ENCODE assay signal across 22 cellular contexts in the genomic region with DNA sequence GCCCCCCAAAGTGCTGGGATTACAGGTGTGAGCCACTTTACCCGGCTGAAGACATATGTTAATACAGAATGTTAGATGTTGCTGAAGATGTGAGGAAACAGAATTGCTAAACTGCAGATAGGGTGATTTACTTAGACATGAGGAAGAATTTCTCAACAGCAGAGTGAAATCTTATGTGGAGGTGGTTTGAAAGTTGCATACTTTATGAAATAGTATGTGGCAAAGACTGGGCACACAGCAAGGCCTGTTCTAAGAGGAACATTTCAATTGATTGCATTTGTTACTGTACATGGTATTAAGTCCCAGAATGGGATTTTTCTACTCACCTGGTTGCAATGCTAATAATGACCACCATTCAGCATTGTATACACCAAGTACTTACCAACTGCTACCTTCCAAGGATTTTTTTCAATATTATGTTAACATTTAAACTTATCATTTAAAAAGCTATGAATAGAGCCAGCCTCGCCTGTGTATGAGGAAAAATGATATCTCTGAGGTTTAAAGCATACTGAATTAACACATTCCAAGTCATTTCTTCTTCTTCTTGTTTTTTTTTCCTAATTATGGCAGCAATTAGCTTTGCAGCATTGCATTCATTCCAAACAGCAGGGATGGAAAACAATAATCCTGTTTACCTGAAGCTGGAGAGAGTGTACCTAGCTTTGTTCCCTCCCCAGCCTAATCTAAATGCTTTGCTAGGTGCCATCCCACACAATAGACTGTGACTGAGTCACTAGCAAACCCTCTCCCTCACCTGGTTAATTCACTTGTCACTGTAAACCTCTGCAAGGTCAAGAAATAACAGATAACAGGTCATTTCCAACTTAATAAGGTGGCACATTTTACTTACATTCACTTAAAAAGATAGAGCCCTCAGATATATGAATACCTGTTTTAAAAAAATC. TPM values are rescaled to one million over a fixed set of nuclear protein-coding genes. Genes with fewer than 3 reads are reported as not detected.
A peak's percentile ranks its signal among the peaks of the same experiment; 100 is the strongest.
DNase-seq lines count a peak whose midpoint lies in the region; ATAC-seq and TF ChIP-seq lines count a peak whose summit lies in the region.
"Had no signal": no experiment of that assay in that cellular context is flagged by ENCODE, and none has a peak within 500 bp of the region (broad histone marks: within the 10 kb centered on the region; RNA-seq: fewer than 3 reads in every experiment).

No MANE protein-coding gene starts in this region.

- H3K9me3 ChIP-seq in naive thymus-derived CD4-positive, alpha-beta T cell (ENCODE audit: control insufficient read depth in 2 of 3, low read length in 3 of 3): no peaks in the 10 kb centered on the region
- H3K9me3 ChIP-seq: breast epithelium, esophagus squamous epithelium, prostate gland, SK-N-SH, thyroid gland had no signal

- H3K9me3 Mint-ChIP-seq in GM23338: no peaks in the 10 kb centered on the region
- no peaks in the 10 kb centered on the region for H3K9me3 Mint-ChIP-seq in naive thymus-derived CD4-positive, alpha-beta T cell
- H3K9me3 Mint-ChIP-seq: activated naive CD8-positive, alpha-beta T cell treated with anti-CD3 and anti-CD28 coated beads for 36 hours; activated T-cell treated with anti-CD3 and anti-CD28 coated beads, Interleukin-2, amount 50 U/mL, for 4 hours; nephron had no signal

- ATAC-seq in GM23338 (peak; percentile 79), esophagus mucosa (no peak)
- ATAC-seq in naive thymus-derived CD4-positive, alpha-beta T cell: peak; percentile 31
- ATAC-seq: activated T-cell treated with anti-CD3 and anti-CD28 coated beads, Interleukin-2, amount 50 U/mL, for 4 hours; Panc1 had no signal

- POLR2A ChIA-PET in naive thymus-derived CD4-positive, alpha-beta T cell (lab: Charles Lee): no interaction called here

- no peaks in the 10 kb centered on the region for H3F3A ChIP-seq in GM23338 (replicated peaks; ENCODE audit: low read depth)

- CTCF ChIA-PET in naive thymus-derived CD4-positive, alpha-beta T cell (lab: Charles Lee): no interaction called here

- no peak overlapping the region for H3K4me3 Mint-ChIP-seq in GM23338
- H3K4me3 Mint-ChIP-seq in naive thymus-derived CD4-positive, alpha-beta T cell: no peak overlapping the region
- H3K4me3 Mint-ChIP-seq: activated naive CD8-positive, alpha-beta T cell treated with anti-CD3 and anti-CD28 coated beads for 36 hours; activated T-cell treated with anti-CD3 and anti-CD28 coated beads, Interleukin-2, amount 50 U/mL, for 4 hours; nephron had no signal

- no peak overlapping the region for H3K4me2 ChIP-seq in GM23338
- H3K4me2 ChIP-seq: SK-N-SH had no signal

- peaks cover 23% of the 10 kb centered on the region; the same call in 1 of the 2 replicates for H3K27me3 ChIP-seq in GM23338 (ENCODE audit: insufficient read depth)
- H3K27me3 ChIP-seq in naive thymus-derived CD4-positive, alpha-beta T cell (ENCODE audit: control insufficient read depth in 2 of 2, insufficient read depth in 2 of 2, low read length in 2 of 2): no peaks in the 10 kb centered on the region
- H3K27me3 ChIP-seq: breast epithelium, dorsolateral prefrontal cortex, esophagus squamous epithelium, thyroid gland had no signal

- H3K36me3 ChIP-seq in GM23338 (ENCODE audit: insufficient read depth): no peaks in the 10 kb centered on the region
- H3K36me3 ChIP-seq in naive thymus-derived CD4-positive, alpha-beta T cell (ENCODE audit: control insufficient read depth in 2 of 3, insufficient read depth in 3 of 3, low read length in 3 of 3): no peaks in the 10 kb centered on the region
- H3K36me3 ChIP-seq: breast epithelium, esophagus squamous epithelium, prostate gland, thyroid gland had no signal

- no peaks in the 10 kb centered on the region for H3K79me2 ChIP-seq in GM23338 (replicated peaks; ENCODE audit: insufficient read depth)

- DNase-seq in GM23338 (ENCODE audit: low spot score) (peak; percentile 19), NCI-H1417 (lab: John Stamatoyannopoulos, UW) (peak in 2 of 3 experiments; percentile 32 to 64), SKM-1 treated with dmso at 0.1 percent for 144 hours (lab: John Stamatoyannopoulos, UW; ENCODE audit: unreplicated experiment) (peak; percentile 86), superior temporal gyrus (ENCODE audit: extremely low spot score) (no peak)
- no peak for DNase-seq in naive thymus-derived CD4-positive, alpha-beta T cell
- DNase-seq in activated effector memory CD4-positive, alpha-beta T cell treated with anti-CD3 and anti-CD28 coated beads, Interleukin-2, amount 50 U/mL, for 16 hours: no peak
- DNase-seq: activated CD4-positive, alpha-beta T cell treated with anti-CD3 and anti-CD28 coated beads, Interleukin-2, amount 50 U/mL, for 48 hours; activated naive CD8-positive, alpha-beta T cell treated with anti-CD3 and anti-CD28 coated beads for 36 hours; activated T-cell treated with anti-CD3 and anti-CD28 coated beads, Interleukin-2, amount 50 U/mL, for 4 hours; DMS 273 treated with DMSO at 0.1 percent for 48 hours; dorsolateral prefrontal cortex; esophagus squamous epithelium; IMR-90; kidney; NCI-H446; SK-N-SH; thyroid gland had no signal

- peaks cover 2% of the 10 kb centered on the region for H3K27me3 Mint-ChIP-seq in GM23338 (ENCODE audit: insufficient read depth, low read depth, poor library complexity)
- H3K27me3 Mint-ChIP-seq in naive thymus-derived CD4-positive, alpha-beta T cell: no peaks in the 10 kb centered on the region
- H3K27me3 Mint-ChIP-seq: activated naive CD8-positive, alpha-beta T cell treated with anti-CD3 and anti-CD28 coated beads for 36 hours had no signal

- no peaks in the 10 kb centered on the region for H3K9me2 ChIP-seq in GM23338 (ENCODE audit: insufficient read depth)
- H3K9me2 ChIP-seq: SK-N-SH had no signal

- H2AFZ ChIP-seq in GM23338: no peak overlapping the region

- no peak overlapping the region for H3K27ac Mint-ChIP-seq in GM23338
- no peak overlapping the region for H3K27ac Mint-ChIP-seq in naive thymus-derived CD4-positive, alpha-beta T cell
- H3K27ac Mint-ChIP-seq: activated naive CD8-positive, alpha-beta T cell treated with anti-CD3 and anti-CD28 coated beads for 36 hours; nephron had no signal

- TF ChIP-seq CTCF in GM23338 (conservative IDR thresholded peaks at IDR 0.05; ENCODE audit: low read depth in 2 of 2): no peak

- no peak overlapping the region for H3K4me3 ChIP-seq in GM23338
- H3K4me3 ChIP-seq in naive thymus-derived CD4-positive, alpha-beta T cell (ENCODE audit: low read length): no peak overlapping the region
- H3K4me3 ChIP-seq: breast epithelium, dorsolateral prefrontal cortex, esophagus squamous epithelium, prostate gland, thyroid gland had no signal

- H3K4me1 ChIP-seq in GM23338 (ENCODE audit: insufficient read depth): peaks cover 9% of the 10 kb centered on the region; the same call in 1 of the 2 replicates
- no peaks in the 10 kb centered on the region for H3K4me1 ChIP-seq in naive thymus-derived CD4-positive, alpha-beta T cell (ENCODE audit: control insufficient read depth in 2 of 2, insufficient read depth in 2 of 2, low read length in 2 of 2)
- H3K4me1 ChIP-seq: breast epithelium, prostate gland, thyroid gland had no signal

- H4K20me1 ChIP-seq in GM23338 (replicated peaks; ENCODE audit: insufficient read depth): no peaks in the 10 kb centered on the region

- no peaks in the 10 kb centered on the region for H3K36me3 Mint-ChIP-seq in GM23338 (ENCODE audit: low read depth)
- H3K36me3 Mint-ChIP-seq in naive thymus-derived CD4-positive, alpha-beta T cell: no peaks in the 10 kb centered on the region
- H3K36me3 Mint-ChIP-seq: activated naive CD8-positive, alpha-beta T cell treated with anti-CD3 and anti-CD28 coated beads for 36 hours had no signal

- intact Hi-C loops in naive thymus-derived CD4-positive, alpha-beta T cell (cut with micrococcal nuclease): no loop called here

- H3K27ac ChIP-seq in GM23338 (ENCODE audit: low read depth): no peak overlapping the region
- H3K27ac ChIP-seq in naive thymus-derived CD4-positive, alpha-beta T cell (ENCODE audit: low read depth, low read length): no peak overlapping the region
- H3K27ac ChIP-seq: breast epithelium, dorsolateral prefrontal cortex, esophagus squamous epithelium, prostate gland, thyroid gland had no signal

- peaks cover 11% of the 10 kb centered on the region; the same call in 2 of the 3 replicates for H3K4me1 Mint-ChIP-seq in GM23338
- no peaks in the 10 kb centered on the region for H3K4me1 Mint-ChIP-seq in naive thymus-derived CD4-positive, alpha-beta T cell
- H3K4me1 Mint-ChIP-seq: activated naive CD8-positive, alpha-beta T cell treated with anti-CD3 and anti-CD28 coated beads for 36 hours had no signal

TF ChIP-seq in GM23338, 12 proteins besides CTCF, POLR2A, EP300 and RAD21 (continues in another document):
- TF ChIP-seq STAT1 (IDR thresholded peaks at IDR 0.05; ENCODE audit: unreplicated experiment) (no peak), CREB1 (CRISPR knock-in tag; IDR thresholded peaks at IDR 0.05; ENCODE audit: low read depth) (no peak), JUNB (IDR thresholded peaks at IDR 0.05; ENCODE audit: unreplicated experiment) (no peak)
- TF ChIP-seq, protein P1, sequence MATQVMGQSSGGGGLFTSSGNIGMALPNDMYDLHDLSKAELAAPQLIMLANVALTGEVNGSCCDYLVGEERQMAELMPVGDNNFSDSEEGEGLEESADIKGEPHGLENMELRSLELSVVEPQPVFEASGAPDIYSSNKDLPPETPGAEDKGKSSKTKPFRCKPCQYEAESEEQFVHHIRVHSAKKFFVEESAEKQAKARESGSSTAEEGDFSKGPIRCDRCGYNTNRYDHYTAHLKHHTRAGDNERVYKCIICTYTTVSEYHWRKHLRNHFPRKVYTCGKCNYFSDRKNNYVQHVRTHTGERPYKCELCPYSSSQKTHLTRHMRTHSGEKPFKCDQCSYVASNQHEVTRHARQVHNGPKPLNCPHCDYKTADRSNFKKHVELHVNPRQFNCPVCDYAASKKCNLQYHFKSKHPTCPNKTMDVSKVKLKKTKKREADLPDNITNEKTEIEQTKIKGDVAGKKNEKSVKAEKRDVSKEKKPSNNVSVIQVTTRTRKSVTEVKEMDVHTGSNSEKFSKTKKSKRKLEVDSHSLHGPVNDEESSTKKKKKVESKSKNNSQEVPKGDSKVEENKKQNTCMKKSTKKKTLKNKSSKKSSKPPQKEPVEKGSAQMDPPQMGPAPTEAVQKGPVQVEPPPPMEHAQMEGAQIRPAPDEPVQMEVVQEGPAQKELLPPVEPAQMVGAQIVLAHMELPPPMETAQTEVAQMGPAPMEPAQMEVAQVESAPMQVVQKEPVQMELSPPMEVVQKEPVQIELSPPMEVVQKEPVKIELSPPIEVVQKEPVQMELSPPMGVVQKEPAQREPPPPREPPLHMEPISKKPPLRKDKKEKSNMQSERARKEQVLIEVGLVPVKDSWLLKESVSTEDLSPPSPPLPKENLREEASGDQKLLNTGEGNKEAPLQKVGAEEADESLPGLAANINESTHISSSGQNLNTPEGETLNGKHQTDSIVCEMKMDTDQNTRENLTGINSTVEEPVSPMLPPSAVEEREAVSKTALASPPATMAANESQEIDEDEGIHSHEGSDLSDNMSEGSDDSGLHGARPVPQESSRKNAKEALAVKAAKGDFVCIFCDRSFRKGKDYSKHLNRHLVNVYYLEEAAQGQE (IDR thresholded peaks at IDR 0.05; ENCODE audit: unreplicated experiment): no peak

RNA-seq across cellular contexts. Expression of gene KLF5, which starts 19.4 kb away (rescaled TPM):
- total RNA-seq in GM23338 (2014; rRNA removed; shearing (Covaris generic)): 0.66 and 1.5 TPM in 2 replicates
- 1.7 and 1.8 TPM in 2 replicates for polyA plus RNA-seq in GM23338 (2016; fragmentation: Nextera tagmentation; extraction: Ambion mirVana)
- 10 to 100 TPM in 2 of 5 experiments, 1 to 10 TPM in 3; 3.6 to 13.3 (median 5.7) TPM for total RNA-seq in naive thymus-derived CD4-positive, alpha-beta T cell
- polyA plus RNA-seq in naive thymus-derived CD4-positive, alpha-beta T cell: 1 to 10 TPM; 1.7 to 2.0 TPM
- 302 TPM for total RNA-seq in esophagus mucosa

Comparison
In these comparisons a context has a peak if more than half of its experiments do, and no peak if none do; other contexts are left out.
1. DNase-seq: peak in GM23338 (single experiment), NCI-H1417 (2 of 3) and SKM-1 treated with dmso at 0.1 percent for 144 hours (single experiment); none in naive thymus-derived CD4-positive, alpha-beta T cell (0 of 9), activated effector memory CD4-positive, alpha-beta T cell treated with anti-CD3 and anti-CD28 coated beads, Interleukin-2, amount 50 U/mL, for 16 hours (single experiment) and superior temporal gyrus (single experiment).
2. RNA of gene KLF5, which starts 19.4 kb away (total RNA-seq): 302 TPM in esophagus mucosa (single experiment); 3.6 to 13.3 TPM in naive thymus-derived CD4-positive, alpha-beta T cell and 0.66 to 1.5 TPM in GM23338; every median in the first group is over 10 times any median in the second.